In the genomic region with DNA sequence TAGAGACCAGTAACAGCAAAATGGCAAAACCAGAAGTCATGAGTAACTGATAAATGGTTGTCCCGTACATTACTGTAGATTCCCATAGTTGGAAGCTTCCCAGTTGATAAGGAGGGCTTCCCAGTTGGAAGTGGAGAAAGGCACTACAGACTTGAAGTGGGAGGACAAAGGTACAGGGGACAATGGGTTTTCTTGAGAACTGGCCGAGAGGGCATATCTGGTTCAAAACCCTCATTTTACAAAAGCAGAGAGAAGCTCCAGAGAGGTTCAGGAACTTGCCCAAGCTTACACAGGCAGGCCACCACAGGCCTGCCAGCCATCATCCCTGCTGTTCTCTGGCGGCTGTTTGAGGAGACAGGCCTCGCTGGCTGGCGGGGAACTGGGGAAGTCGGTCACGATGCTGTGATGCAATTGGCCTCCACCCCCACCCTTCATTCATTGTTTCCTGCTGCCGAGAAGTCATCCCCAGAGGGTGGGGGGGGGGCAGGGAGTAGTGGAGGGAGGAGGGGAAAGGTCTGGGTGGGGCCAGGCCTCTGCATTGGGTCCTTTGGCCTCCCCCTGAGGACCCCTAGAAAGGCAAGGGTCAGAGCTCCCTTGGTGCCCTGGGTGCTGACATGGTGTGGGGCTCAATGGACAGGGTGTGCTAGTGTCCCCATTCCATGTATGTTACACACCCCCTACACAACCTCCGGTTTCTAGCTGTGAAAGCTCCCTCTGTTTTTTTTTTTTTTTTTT, we compare ENCODE assay signal across 8 cellular contexts. TPM values are rescaled to one million over a fixed set of nuclear protein-coding genes. Genes with fewer than 3 reads are reported as not detected.
A peak's percentile ranks its signal among the peaks of the same experiment; 100 is the strongest.
DNase-seq lines count a peak whose midpoint lies in the region; ATAC-seq and TF ChIP-seq lines count a peak whose summit lies in the region.

No MANE protein-coding gene starts in this region.

- H3F3A ChIP-seq in PC-3 (ENCODE audit: low read length, unreplicated experiment), result no peaks in the 10 kb centered on the region

- peaks cover 45% of the 10 kb centered on the region for H3K79me2 ChIP-seq in PC-3 (ENCODE audit: low read length)

- BruUV-seq in PC-3 (replicated peaks; lab: Mats Ljungman, UMichigan), result no TSS peak

- TF ChIP-seq POLR2A in gastroesophageal sphincter (IDR thresholded peaks at IDR 0.05), result no peak

- DNase-seq in GM10248 (ENCODE audit: extremely low spot score) (peak; percentile 55), PC-3 (no peak), posterior vena cava (ENCODE audit: low spot score) (peak; percentile 96), retina (no peak), NCI-H1930 (lab: John Stamatoyannopoulos, UW) (no peak)
- DNase-seq in activated gamma-delta T cell treated with anti-CD3 and anti-CD28 coated beads, Interleukin-2, amount 50 U/mL, for 16 hours (ENCODE audit: low read depth), result peak; percentile 39

- ATAC-seq in PC-3 (no peak), gastroesophageal sphincter (peak; percentile 19), HG02763 (IDR thresholded peaks at IDR 0.05; ENCODE audit: unreplicated experiment) (no peak)

- H3K4me2 ChIP-seq in PC-3 (ENCODE audit: low read length), result peak overlapping the region; percentile 3; the same call in 1 of the 2 replicates

- H3K9me3 ChIP-seq in PC-3 (ENCODE audit: low read length) (no peaks in the 10 kb centered on the region), gastroesophageal sphincter (no peaks in the 10 kb centered on the region)

- intact Hi-C loops in PC-3 (cut with micrococcal nuclease), result loop anchor here (10.0 kb wide), 1 partner anchor 163 kb away; the partner anchor contains the start of gene EXOC7
- intact Hi-C loops in posterior vena cava (cut with DNase I), result no loop called here

- H3K36me3 ChIP-seq in PC-3 (ENCODE audit: low read depth, low read length) (peaks cover 10% of the 10 kb centered on the region; the same call in 1 of the 2 replicates), gastroesophageal sphincter (peaks cover 0 to 27% of the 10 kb centered on the region in 2 donors)

- H3K4me3 ChIP-seq in PC-3 (ENCODE audit: low read length) (no peak overlapping the region), gastroesophageal sphincter (peak overlapping the region in 1 of 2 donors; percentile 1)

- TF ChIP-seq EP300 in gastroesophageal sphincter (IDR thresholded peaks at IDR 0.05), result no peak

- H2AFZ ChIP-seq in PC-3 (ENCODE audit: low read length), result no peak overlapping the region

- POLR2A ChIA-PET in GM10248 (lab: Yijun Ruan, JAX), result interaction anchor here (0.6 to 3.5 kb wide), 9 partner anchors 10 to 440 kb away, joined by 3 to 24 read pairs (median 4); partner anchors contain the start of genes RNF157 and SPHK1
- POLR2A ChIA-PET in PC-3 (lab: Charles Lee; ENCODE audit: unreplicated experiment), result interaction anchor here (0.7 kb wide), 1 partner anchor 25 kb away, joined by 3 read pairs; no protein-coding TSS in a partner anchor

- H3K4me1 ChIP-seq in PC-3 (ENCODE audit: insufficient read depth, low read length) (peaks cover 33% of the 10 kb centered on the region), gastroesophageal sphincter (peaks cover 0 to 85% (median 43%) of the 10 kb centered on the region in 3 donors)

- no peaks in the 10 kb centered on the region for H3K9me2 ChIP-seq in PC-3 (replicated peaks; ENCODE audit: low read length)

- CTCF ChIA-PET in GM10248 (lab: Yijun Ruan, JAX), result interaction anchor here (0.8 to 10.0 kb wide), 8 partner anchors 9 to 363 kb away, joined by 3 to 86 read pairs (median 4); no protein-coding TSS in a partner anchor
- CTCF ChIA-PET in PC-3 (lab: Charles Lee), result no interaction called here

- H3K27ac ChIP-seq in PC-3 (ENCODE audit: low read length), result no peak overlapping the region
- H3K27ac ChIP-seq in gastroesophageal sphincter, result peak overlapping the region in 3 of 4 donors; percentile 59 to 94 (median 61)

- TF ChIP-seq CTCF in GM10248 (IDR thresholded peaks at IDR 0.05; ENCODE audit: control extremely low read depth, extremely low read depth, low read depth, missing control alignments), result no peak
- TF ChIP-seq CTCF in PC-3 (conservative IDR thresholded peaks at IDR 0.05; ENCODE audit: low read depth, low read length), result no peak
- no peak for TF ChIP-seq CTCF in gastroesophageal sphincter (IDR thresholded peaks at IDR 0.05)

- H4K20me1 ChIP-seq in PC-3 (ENCODE audit: low read length), result peaks cover 11% of the 10 kb centered on the region; the same call in 1 of the 2 replicates

- no peak overlapping the region for H3K9ac ChIP-seq in PC-3 (ENCODE audit: low read length)

- 45 to 50% methylated on average over 3 of the region's 9 CpGs for WGBS in gastroesophageal sphincter (ENCODE audit: low coverage in 1 of 2), 2 donors

- H3K27me3 ChIP-seq in PC-3 (ENCODE audit: low read length), result no peaks in the 10 kb centered on the region
- no peaks in the 10 kb centered on the region for H3K27me3 ChIP-seq in gastroesophageal sphincter

RNA-seq across cellular contexts. Expression of gene UBALD2, which starts 3.0 kb away (rescaled TPM):
- total RNA-seq in PC-3 (2014; rRNA removed) (59.5 and 63.5 TPM in 2 replicates), gastroesophageal sphincter (1 to 10 TPM; 6.1 to 8.8 (median 8.4) TPM), posterior vena cava (10 to 100 TPM; 21.7 to 22.5 TPM)

RNA-seq across cellular contexts. Expression of gene RNF157, which starts 27.9 kb away (rescaled TPM):
- total RNA-seq in PC-3 (2014; rRNA removed), result 7.3 and 7.4 TPM in 2 replicates
- total RNA-seq in gastroesophageal sphincter, result 1 to 10 TPM; 2.5 to 8.1 (median 3.3) TPM
- total RNA-seq in posterior vena cava, result 1 to 10 TPM; 1.9 TPM

RNA-seq across cellular contexts. Expression of gene QRICH2, which starts 39.9 kb away (rescaled TPM):
- total RNA-seq in PC-3 (2014; rRNA removed) (2.2 and 5.7 TPM in 2 replicates), gastroesophageal sphincter (1 to 10 TPM; 1.7 to 2.7 (median 2.0) TPM), posterior vena cava (1 to 10 TPM in 1 of 2 donors, under 1 TPM in 1; 0.83 to 1.6 TPM)

Comparison
In these comparisons a context has a peak if more than half of its experiments do, and no peak if none do; other contexts are left out.
1. DNase-seq: peak in GM10248 (single experiment), activated gamma-delta T cell treated with anti-CD3 and anti-CD28 coated beads, Interleukin-2, amount 50 U/mL, for 16 hours (single experiment) and posterior vena cava (single experiment); none in PC-3 (single experiment), retina (single experiment) and NCI-H1930 (0 of 2).